Comparison of ENCODE assay signal across 2 cellular contexts in genomic region chr14:37311233-37311632, GRCh38.
TF ChIP-seq lines count a peak whose summit lies in the region.

No MANE protein-coding gene starts in this region.

TF ChIP-seq in IMR-90, 13 proteins besides CTCF, POLR2A, EP300 and RAD21 (continued from another document):
- TF ChIP-seq ELK1 (IDR thresholded peaks at IDR 0.05; ENCODE audit: borderline replicate concordance, low read depth, low read length) (no peak), FOS (IDR thresholded peaks at IDR 0.05; ENCODE audit: low read depth, low read length) (no peak), SMC3 (IDR thresholded peaks at IDR 0.05; ENCODE audit: low read depth, low read length) (no peak)

TF ChIP-seq in K562, 482 proteins besides CTCF, POLR2A, EP300 and RAD21 (continued from another document):
- TF ChIP-seq GTF2B (IDR thresholded peaks at IDR 0.05; ENCODE audit: extremely low read depth, insufficient read length), result no peak
- no peak for TF ChIP-seq NR2C1 (IDR thresholded peaks at IDR 0.05)
- no peak for TF ChIP-seq NR2C1 (tag; IDR thresholded peaks at IDR 0.05)
- TF ChIP-seq TRIM25 (IDR thresholded peaks at IDR 0.05; ENCODE audit: borderline replicate concordance), result no peak
- no peak for TF ChIP-seq LEF1 (IDR thresholded peaks at IDR 0.05)
- no peak for TF ChIP-seq CREBBP (IDR thresholded peaks at IDR 0.05; ENCODE audit: low read depth, low read length)
- no peak for TF ChIP-seq DNMT1 (IDR thresholded peaks at IDR 0.05)
